Comparison of ENCODE assay signal across 15 cellular contexts in genomic region chr10:3213758-3214545, GRCh38.
"Had no signal": no experiment of that assay in that cellular context is flagged by ENCODE, and none has a peak within 500 bp of the region (broad histone marks: within the 10 kb centered on the region; RNA-seq: fewer than 3 reads in every experiment).

No MANE protein-coding gene starts in this region.

- H3K9me3 ChIP-seq: adrenal gland, esophagus squamous epithelium, ovary, psoas muscle, right lobe of liver had no signal

- H3K27ac ChIP-seq: adrenal gland, esophagus squamous epithelium, ovary, psoas muscle, right lobe of liver had no signal

- H3K4me3 ChIP-seq: adrenal gland, esophagus squamous epithelium, ovary, psoas muscle, right lobe of liver had no signal

- ATAC-seq: activated CD8-positive, alpha-beta T cell treated with anti-CD3 and anti-CD28 coated beads, Interleukin-2, amount 10 ng/mL, durations not matched to agents 7 days and 5 days; activated naive CD4-positive, alpha-beta T cell treated with anti-CD3 and anti-CD28 coated beads, Interleukin-2, amount 50 U/mL, for 72 hours; activated T-cell treated with anti-CD3 and anti-CD28 coated beads, Interleukin-2, amount 50 U/mL, for 72 hours; left lobe of liver; right lobe of liver; stimulated activated naive B cell treated with anti-CD40 and anti-IgM and Interleukin-4, amounts not matched to agents 10 μg/mL and 1 μg/mL and 100 μg/mL, for 72 hours had no signal

- DNase-seq: activated CD4-positive, alpha-beta T cell treated with anti-CD3 and anti-CD28 coated beads, Interleukin-2, amount 10 ng/mL, durations not matched to agents 7 days and 5 days; activated CD8-positive, alpha-beta memory T cell treated with anti-CD3 and anti-CD28 coated beads, Interleukin-2, amount 50 U/mL, for 48 hours; activated CD8-positive, alpha-beta T cell treated with anti-CD3 and anti-CD28 coated beads, Interleukin-2, amount 10 ng/mL, durations not matched to agents 7 days and 5 days; activated gamma-delta T cell; activated T-cell treated with anti-CD3 and anti-CD28 coated beads, Interleukin-2, amount 50 U/mL, for 72 hours; adrenal gland; effector CD4-positive, alpha-beta T cell; esophagus squamous epithelium; naive B cell; ovary; right lobe of liver; stimulated activated naive B cell treated with anti-CD40 and anti-IgM and Interleukin-4, amounts not matched to agents 10 μg/mL and 1 μg/mL and 100 μg/mL, for 72 hours had no signal

- H3K27me3 ChIP-seq: adrenal gland, ovary, right lobe of liver had no signal

- H3K4me1 ChIP-seq: adrenal gland, esophagus squamous epithelium, psoas muscle, right lobe of liver had no signal

- H3K36me3 ChIP-seq: adrenal gland, esophagus squamous epithelium, ovary, right lobe of liver had no signal
